In genomic region chr19:46346821-46347571, GRCh38 we compare ENCODE assay signal across 1 cellular context.
TF ChIP-seq lines count a peak whose summit lies in the region.

Gene PPP5C, plus strand, starts transcription at chr19:46347087. Its CDS starts 10 bp downstream, at chr19:46347097.

TF ChIP-seq in HEK293, 187 proteins besides CTCF, POLR2A, EP300 and RAD21 (continued from another document and continues in another):
- TF ChIP-seq KLF17 (tag by site-specific recombination; IDR thresholded peaks at IDR 0.05) (peak; percentile 84), ZNF48 (tag by site-specific recombination; IDR thresholded peaks at IDR 0.05) (no peak), ZNF677 (tag by site-specific recombination; IDR thresholded peaks at IDR 0.05) (no peak), ZBTB10 (tag by site-specific recombination; IDR thresholded peaks at IDR 0.05) (peak; percentile 98), ZIC2 (tag by site-specific recombination; IDR thresholded peaks at IDR 0.05) (peak; percentile 59), ZFP37 (tag by site-specific recombination; IDR thresholded peaks at IDR 0.05) (peak; percentile 79), ZFHX2 (tag by site-specific recombination; conservative IDR thresholded peaks at IDR 0.05) (peak; percentile 88), ZNF133 (tag by site-specific recombination; IDR thresholded peaks at IDR 0.05) (no peak), ZNF701 (tag by site-specific recombination; IDR thresholded peaks at IDR 0.05) (no peak), BCL11A (tag by site-specific recombination; IDR thresholded peaks at IDR 0.05; ENCODE audit: low read depth) (no peak), ZNF391 (tag by site-specific recombination; IDR thresholded peaks at IDR 0.05; ENCODE audit: borderline replicate concordance, low read depth) (peak; percentile 91), PBX3 (CRISPR knock-in tag; IDR thresholded peaks at IDR 0.05) (no peak; the same call in 1 of the 2 replicates), ZNF785 (tag by site-specific recombination; IDR thresholded peaks at IDR 0.05) (0 out of 2 replicates have a peak, but pooled peaks have one; percentile 26), SP7 (tag by site-specific recombination; IDR thresholded peaks at IDR 0.05) (peak; percentile 91), ZNF2 (tag by site-specific recombination; IDR thresholded peaks at IDR 0.05) (peak; percentile 85; the same call in 1 of the 2 replicates), GLI4 (tag by site-specific recombination; IDR thresholded peaks at IDR 0.05) (peak; percentile 54), ZFP3 (tag by site-specific recombination; IDR thresholded peaks at IDR 0.05; ENCODE audit: low read depth) (no peak), ZNF544 (tag by site-specific recombination; IDR thresholded peaks at IDR 0.05) (no peak), ZNF223 (tag by site-specific recombination; IDR thresholded peaks at IDR 0.05) (0 out of 2 replicates have a peak, but pooled peaks have one; percentile 10), ZNF362 (tag by site-specific recombination; IDR thresholded peaks at IDR 0.05) (no peak), ZNF473 (tag by site-specific recombination; IDR thresholded peaks at IDR 0.05) (no peak), ZNF366 (tag by site-specific recombination; conservative IDR thresholded peaks at IDR 0.05) (0 out of 2 replicates have a peak, but pooled peaks have one; percentile 58), ZNF654 (tag by site-specific recombination; IDR thresholded peaks at IDR 0.05; ENCODE audit: low read depth) (peak; percentile 47), KLF10 (tag by site-specific recombination; IDR thresholded peaks at IDR 0.05) (no peak), ZNF24 (tag by site-specific recombination; IDR thresholded peaks at IDR 0.05) (0 out of 2 replicates have a peak, but pooled peaks have one; percentile 51), REST (tag by site-specific recombination; IDR thresholded peaks at IDR 0.05) (no peak), ZNF623 (tag by site-specific recombination; IDR thresholded peaks at IDR 0.05) (peak; percentile 17; the same call in 1 of the 2 replicates), ZNF514 (tag by site-specific recombination; IDR thresholded peaks at IDR 0.05) (no peak), ZNF138 (tag by site-specific recombination; IDR thresholded peaks at IDR 0.05; ENCODE audit: borderline replicate concordance) (no peak), ZSCAN23 (tag by site-specific recombination; IDR thresholded peaks at IDR 0.05) (0 out of 2 replicates have a peak, but pooled peaks have one; percentile 54), ZSCAN5A (tag by site-specific recombination; IDR thresholded peaks at IDR 0.05) (peak; percentile 83; the same call in 1 of the 2 replicates), PRDM6 (tag by site-specific recombination; IDR thresholded peaks at IDR 0.05) (no peak), ZNF585B (tag by site-specific recombination; IDR thresholded peaks at IDR 0.05) (no peak), ZNF239 (tag by site-specific recombination; IDR thresholded peaks at IDR 0.05) (peak; percentile 14; the same call in 1 of the 2 replicates)
- TF ChIP-seq, protein P1, sequence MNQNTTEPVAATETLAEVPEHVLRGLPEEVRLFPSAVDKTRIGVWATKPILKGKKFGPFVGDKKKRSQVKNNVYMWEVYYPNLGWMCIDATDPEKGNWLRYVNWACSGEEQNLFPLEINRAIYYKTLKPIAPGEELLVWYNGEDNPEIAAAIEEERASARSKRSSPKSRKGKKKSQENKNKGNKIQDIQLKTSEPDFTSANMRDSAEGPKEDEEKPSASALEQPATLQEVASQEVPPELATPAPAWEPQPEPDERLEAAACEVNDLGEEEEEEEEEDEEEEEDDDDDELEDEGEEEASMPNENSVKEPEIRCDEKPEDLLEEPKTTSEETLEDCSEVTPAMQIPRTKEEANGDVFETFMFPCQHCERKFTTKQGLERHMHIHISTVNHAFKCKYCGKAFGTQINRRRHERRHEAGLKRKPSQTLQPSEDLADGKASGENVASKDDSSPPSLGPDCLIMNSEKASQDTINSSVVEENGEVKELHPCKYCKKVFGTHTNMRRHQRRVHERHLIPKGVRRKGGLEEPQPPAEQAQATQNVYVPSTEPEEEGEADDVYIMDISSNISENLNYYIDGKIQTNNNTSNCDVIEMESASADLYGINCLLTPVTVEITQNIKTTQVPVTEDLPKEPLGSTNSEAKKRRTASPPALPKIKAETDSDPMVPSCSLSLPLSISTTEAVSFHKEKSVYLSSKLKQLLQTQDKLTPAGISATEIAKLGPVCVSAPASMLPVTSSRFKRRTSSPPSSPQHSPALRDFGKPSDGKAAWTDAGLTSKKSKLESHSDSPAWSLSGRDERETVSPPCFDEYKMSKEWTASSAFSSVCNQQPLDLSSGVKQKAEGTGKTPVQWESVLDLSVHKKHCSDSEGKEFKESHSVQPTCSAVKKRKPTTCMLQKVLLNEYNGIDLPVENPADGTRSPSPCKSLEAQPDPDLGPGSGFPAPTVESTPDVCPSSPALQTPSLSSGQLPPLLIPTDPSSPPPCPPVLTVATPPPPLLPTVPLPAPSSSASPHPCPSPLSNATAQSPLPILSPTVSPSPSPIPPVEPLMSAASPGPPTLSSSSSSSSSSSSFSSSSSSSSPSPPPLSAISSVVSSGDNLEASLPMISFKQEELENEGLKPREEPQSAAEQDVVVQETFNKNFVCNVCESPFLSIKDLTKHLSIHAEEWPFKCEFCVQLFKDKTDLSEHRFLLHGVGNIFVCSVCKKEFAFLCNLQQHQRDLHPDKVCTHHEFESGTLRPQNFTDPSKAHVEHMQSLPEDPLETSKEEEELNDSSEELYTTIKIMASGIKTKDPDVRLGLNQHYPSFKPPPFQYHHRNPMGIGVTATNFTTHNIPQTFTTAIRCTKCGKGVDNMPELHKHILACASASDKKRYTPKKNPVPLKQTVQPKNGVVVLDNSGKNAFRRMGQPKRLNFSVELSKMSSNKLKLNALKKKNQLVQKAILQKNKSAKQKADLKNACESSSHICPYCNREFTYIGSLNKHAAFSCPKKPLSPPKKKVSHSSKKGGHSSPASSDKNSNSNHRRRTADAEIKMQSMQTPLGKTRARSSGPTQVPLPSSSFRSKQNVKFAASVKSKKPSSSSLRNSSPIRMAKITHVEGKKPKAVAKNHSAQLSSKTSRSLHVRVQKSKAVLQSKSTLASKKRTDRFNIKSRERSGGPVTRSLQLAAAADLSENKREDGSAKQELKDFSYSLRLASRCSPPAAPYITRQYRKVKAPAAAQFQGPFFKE (tag by site-specific recombination; IDR thresholded peaks at IDR 0.05; ENCODE audit: borderline replicate concordance) = no peak
- TF ChIP-seq, protein P2, sequence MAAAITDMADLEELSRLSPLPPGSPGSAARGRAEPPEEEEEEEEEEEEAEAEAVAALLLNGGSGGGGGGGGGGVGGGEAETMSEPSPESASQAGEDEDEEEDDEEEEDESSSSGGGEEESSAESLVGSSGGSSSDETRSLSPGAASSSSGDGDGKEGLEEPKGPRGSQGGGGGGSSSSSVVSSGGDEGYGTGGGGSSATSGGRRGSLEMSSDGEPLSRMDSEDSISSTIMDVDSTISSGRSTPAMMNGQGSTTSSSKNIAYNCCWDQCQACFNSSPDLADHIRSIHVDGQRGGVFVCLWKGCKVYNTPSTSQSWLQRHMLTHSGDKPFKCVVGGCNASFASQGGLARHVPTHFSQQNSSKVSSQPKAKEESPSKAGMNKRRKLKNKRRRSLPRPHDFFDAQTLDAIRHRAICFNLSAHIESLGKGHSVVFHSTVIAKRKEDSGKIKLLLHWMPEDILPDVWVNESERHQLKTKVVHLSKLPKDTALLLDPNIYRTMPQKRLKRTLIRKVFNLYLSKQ (tag by site-specific recombination; IDR thresholded peaks at IDR 0.05; ENCODE audit: borderline replicate concordance) = no peak
